In genomic region chr7:18583305-18583704, GRCh38 we compare ENCODE assay signal across 15 cellular contexts.
DNase-seq lines count a peak whose midpoint lies in the region; ATAC-seq and TF ChIP-seq lines count a peak whose summit lies in the region.
"Had no signal": no experiment of that assay in that cellular context is flagged by ENCODE, and none has a peak within 500 bp of the region (broad histone marks: within the 10 kb centered on the region; RNA-seq: fewer than 3 reads in every experiment).

No MANE protein-coding gene starts in this region.

- H3K4me3 Mint-ChIP-seq in WTC11: no peak overlapping the region
- H3K4me3 Mint-ChIP-seq: activated naive CD4-positive, alpha-beta T cell treated with anti-CD3 and anti-CD28 coated beads, Interleukin-2, amount 10 ng/mL, durations not matched to agents 7 days and 5 days had no signal

- H3K9me3 ChIP-seq in Peyer's patch (no peaks in the 10 kb centered on the region), OCI-LY7 (ENCODE audit: low read length) (no peaks in the 10 kb centered on the region; the same call in 1 of the 2 replicates), neuronal stem cell (replicated peaks in 1 of 2; ENCODE audit: control insufficient read depth in 2 of 2, insufficient read depth in 1 of 2, low read depth in 1 of 2, low read length in 2 of 2) (no peaks in the 10 kb centered on the region)
- H3K9me3 ChIP-seq: colonic mucosa had no signal

- no peaks in the 10 kb centered on the region for H3K27me3 Mint-ChIP-seq in WTC11 (ENCODE audit: low read depth)
- H3K27me3 Mint-ChIP-seq: activated naive CD4-positive, alpha-beta T cell treated with anti-CD3 and anti-CD28 coated beads, Interleukin-2, amount 10 ng/mL, durations not matched to agents 7 days and 5 days had no signal

- no peak overlapping the region for H3K14ac ChIP-seq in neuronal stem cell (ENCODE audit: low read length)

- no peak overlapping the region for H3K4ac ChIP-seq in neuronal stem cell (ENCODE audit: low read length)

- H3K4me1 ChIP-seq in Peyer's patch (no peaks in the 10 kb centered on the region), OCI-LY7 (ENCODE audit: insufficient read depth, low read length, poor library complexity, severe bottlenecking) (no peaks in the 10 kb centered on the region), neuronal stem cell (ENCODE audit: control insufficient read depth in 2 of 2, insufficient read depth in 1 of 2, low read depth in 1 of 2, low read length in 2 of 2) (peaks cover 0 to 8% of the 10 kb centered on the region in 2 donors)
- H3K4me1 ChIP-seq: colonic mucosa had no signal

- H2BK5ac ChIP-seq in neuronal stem cell (ENCODE audit: low read length): no peak overlapping the region

- H3K4me1 Mint-ChIP-seq in WTC11: peaks cover 12% of the 10 kb centered on the region
- H3K4me1 Mint-ChIP-seq: activated naive CD4-positive, alpha-beta T cell treated with anti-CD3 and anti-CD28 coated beads, Interleukin-2, amount 10 ng/mL, durations not matched to agents 7 days and 5 days had no signal

- H3K18ac ChIP-seq in neuronal stem cell (ENCODE audit: low read length): no peak overlapping the region

- no peaks in the 10 kb centered on the region for H3K36me3 Mint-ChIP-seq in WTC11
- H3K36me3 Mint-ChIP-seq: activated naive CD4-positive, alpha-beta T cell treated with anti-CD3 and anti-CD28 coated beads, Interleukin-2, amount 10 ng/mL, durations not matched to agents 7 days and 5 days had no signal

- no peak overlapping the region for H2BK120ac ChIP-seq in neuronal stem cell (ENCODE audit: low read depth, low read length)

- intact Hi-C loops in OCI-LY7 (cut with micrococcal nuclease; ENCODE audit: unreplicated experiment): no loop called here

- no peak overlapping the region for H4K91ac ChIP-seq in neuronal stem cell (ENCODE audit: low read depth, low read length, poor library complexity)

- TF ChIP-seq POLR2A in Peyer's patch (IDR thresholded peaks at IDR 0.05): no peak

- WGBS in neuronal stem cell (ENCODE audit: extremely low coverage in 2 of 2, insufficient read length in 2 of 2, insufficient replicate concordance in 1 of 2), 2 donors: no CpG with 5 or more reads among the region's 2 CpGs

- POLR2A ChIA-PET in WTC11 (lab: Charles Lee) (no interaction called here), OCI-LY7 (lab: Charles Lee) (interaction anchor here (0.6 to 1.8 kb wide), 10 partner anchors 10 to 197 kb away, joined by 3 to 9 read pairs (median 4); no protein-coding TSS in a partner anchor)

- H2AFZ ChIP-seq in OCI-LY7 (ENCODE audit: low read length) (no peak overlapping the region), neuronal stem cell (ENCODE audit: low read length) (no peak overlapping the region)

- DNase-seq in ACHN (peak; percentile 18), HCEC 1CT (peak; percentile 47), amniotic stem cell (lab: John Stamatoyannopoulos, UW) (peak; percentile 18), inferior parietal cortex (ENCODE audit: extremely low spot score) (peak; percentile 1), Peyer's patch (no peak), WTC11 (ENCODE audit: low spot score) (no peak), OCI-LY7 (ENCODE audit: low spot score) (no peak), neuronal stem cell (ENCODE audit: low spot score) (no peak)
- DNase-seq: activated CD4-positive, alpha-beta T cell treated with anti-CD3 and anti-CD28 coated beads for 1 hour; activated naive CD4-positive, alpha-beta T cell treated with anti-CD3 and anti-CD28 coated beads, Interleukin-2, amount 10 ng/mL, durations not matched to agents 7 days and 5 days; colonic mucosa; erythroblast; NCI-H1105 treated with DMSO at 0.1 percent for 48 hours; posterior cingulate gyrus had no signal

- H3K9me2 ChIP-seq in OCI-LY7 (ENCODE audit: insufficient read depth, low read length): no peaks in the 10 kb centered on the region

- no peak for ATAC-seq in WTC11
- ATAC-seq: GM12878 had no signal

- in situ Hi-C loops in ACHN (cut with HindIII; ENCODE audit: low pct_ligation_motif_present, low pct_unique_long_range_greater_than_20kb, low sequenced_read_pairs): no loop called here

- no peak overlapping the region for H3K9ac ChIP-seq in neuronal stem cell (ENCODE audit: low read depth, low read length, poor library complexity)

- no peaks in the 10 kb centered on the region for H4K20me1 ChIP-seq in OCI-LY7 (ENCODE audit: insufficient read depth, low read length)

- BruUV-seq in OCI-LY7 (replicated peaks; lab: Mats Ljungman, UMichigan): no TSS peak

- H3K4me2 ChIP-seq in OCI-LY7 (ENCODE audit: low read length) (no peak overlapping the region), neuronal stem cell (ENCODE audit: insufficient read depth, low read length, poor library complexity, severe bottlenecking) (no peak overlapping the region)

- no peaks in the 10 kb centered on the region for H3K9me3 Mint-ChIP-seq in WTC11
- H3K9me3 Mint-ChIP-seq: activated naive CD4-positive, alpha-beta T cell treated with anti-CD3 and anti-CD28 coated beads, Interleukin-2, amount 10 ng/mL, durations not matched to agents 7 days and 5 days had no signal

- H3K36me3 ChIP-seq in Peyer's patch (no peaks in the 10 kb centered on the region), OCI-LY7 (ENCODE audit: insufficient read depth, low read length) (peaks cover 35% of the 10 kb centered on the region), neuronal stem cell (replicated peaks in 1 of 2; ENCODE audit: control insufficient read depth in 2 of 2, insufficient read depth in 2 of 2, low read length in 2 of 2) (no peaks in the 10 kb centered on the region)
- H3K36me3 ChIP-seq: colonic mucosa had no signal

- no peak overlapping the region for H2BK15ac ChIP-seq in neuronal stem cell (ENCODE audit: low read length)

- no peak overlapping the region for H3K4me3 ChIP-seq in Peyer's patch
- no peak overlapping the region for H3K4me3 ChIP-seq in OCI-LY7 (ENCODE audit: low read depth, low read length, poor library complexity, severe bottlenecking)
- H3K4me3 ChIP-seq in neuronal stem cell (ENCODE audit: low read length in 2 of 2): no peak overlapping the region
- H3K4me3 ChIP-seq: colonic mucosa, GM12878 had no signal

- H2BK12ac ChIP-seq in neuronal stem cell (ENCODE audit: low read length): no peak overlapping the region

- TF ChIP-seq CTCF in Peyer's patch (IDR thresholded peaks at IDR 0.05) (no peak), WTC11 (IDR thresholded peaks at IDR 0.05) (no peak), OCI-LY7 (conservative IDR thresholded peaks at IDR 0.05; ENCODE audit: low read length) (no peak)

- H3K79me1 ChIP-seq in neuronal stem cell (ENCODE audit: low read depth, low read length): peaks cover 2% of the 10 kb centered on the region

- H3K27ac Mint-ChIP-seq in WTC11: no peak overlapping the region
- H3K27ac Mint-ChIP-seq: activated naive CD4-positive, alpha-beta T cell treated with anti-CD3 and anti-CD28 coated beads, Interleukin-2, amount 10 ng/mL, durations not matched to agents 7 days and 5 days had no signal

- H3K27ac ChIP-seq in Peyer's patch (no peak overlapping the region), OCI-LY7 (ENCODE audit: low read depth, low read length, poor library complexity, severe bottlenecking) (no peak overlapping the region), neuronal stem cell (replicated peaks; ENCODE audit: low read length) (no peak overlapping the region)
- H3K27ac ChIP-seq: colonic mucosa had no signal

- CTCF ChIA-PET in WTC11 (lab: Charles Lee) (interaction anchor here (0.9 to 1.4 kb wide), 4 partner anchors 12 to 231 kb away, joined by 3 read pairs; no protein-coding TSS in a partner anchor), OCI-LY7 (lab: Charles Lee; ENCODE audit: unreplicated experiment) (no interaction called here)

- peaks cover 5% of the 10 kb centered on the region; the same call in 1 of the 2 replicates for H3K79me2 ChIP-seq in OCI-LY7 (ENCODE audit: insufficient read depth, low read depth, low read length)

- no peak overlapping the region for H2AK5ac ChIP-seq in neuronal stem cell (ENCODE audit: low read depth, low read length)

- H4K8ac ChIP-seq in neuronal stem cell (ENCODE audit: low read depth, low read length): no peak overlapping the region

- H3K23ac ChIP-seq in neuronal stem cell (ENCODE audit: low read depth, low read length, poor library complexity): no peak overlapping the region

- no peaks in the 10 kb centered on the region for H3K27me3 ChIP-seq in Peyer's patch
- H3K27me3 ChIP-seq in neuronal stem cell (ENCODE audit: control insufficient read depth in 3 of 3, insufficient read depth in 3 of 3, low read depth in 1 of 3, low read length in 3 of 3): no peaks in the 10 kb centered on the region
- H3K27me3 ChIP-seq: colonic mucosa had no signal

TF ChIP-seq in WTC11, 78 proteins besides CTCF, POLR2A, EP300 and RAD21 (continues in another document):
- no peak for TF ChIP-seq TEAD4 (CRISPR knock-in tag; IDR thresholded peaks at IDR 0.05)
- no peak for TF ChIP-seq FOXP1 (CRISPR knock-in tag; IDR thresholded peaks at IDR 0.05; ENCODE audit: borderline replicate concordance)
- TF ChIP-seq OVOL2 (CRISPR knock-in tag; IDR thresholded peaks at IDR 0.05; ENCODE audit: borderline replicate concordance): no peak
- TF ChIP-seq SMAD4 (CRISPR knock-in tag; IDR thresholded peaks at IDR 0.05): no peak
- TF ChIP-seq SP1 (CRISPR knock-in tag; conservative IDR thresholded peaks at IDR 0.05): no peak
- no peak for TF ChIP-seq ZNF416 (CRISPR knock-in tag; IDR thresholded peaks at IDR 0.05)
- TF ChIP-seq RELA (CRISPR knock-in tag; IDR thresholded peaks at IDR 0.05; ENCODE audit: borderline replicate concordance): no peak

Comparison
In these comparisons a context has a peak if more than half of its experiments do, and no peak if none do; other contexts are left out.
1. DNase-seq: peak in ACHN (single experiment), HCEC 1CT (single experiment), amniotic stem cell (single experiment) and inferior parietal cortex (single experiment); none in Peyer's patch (0 of 3), WTC11 (single experiment), OCI-LY7 (single experiment) and neuronal stem cell (single experiment).